Comparison of ENCODE assay signal across 19 cellular contexts in the genomic region with DNA sequence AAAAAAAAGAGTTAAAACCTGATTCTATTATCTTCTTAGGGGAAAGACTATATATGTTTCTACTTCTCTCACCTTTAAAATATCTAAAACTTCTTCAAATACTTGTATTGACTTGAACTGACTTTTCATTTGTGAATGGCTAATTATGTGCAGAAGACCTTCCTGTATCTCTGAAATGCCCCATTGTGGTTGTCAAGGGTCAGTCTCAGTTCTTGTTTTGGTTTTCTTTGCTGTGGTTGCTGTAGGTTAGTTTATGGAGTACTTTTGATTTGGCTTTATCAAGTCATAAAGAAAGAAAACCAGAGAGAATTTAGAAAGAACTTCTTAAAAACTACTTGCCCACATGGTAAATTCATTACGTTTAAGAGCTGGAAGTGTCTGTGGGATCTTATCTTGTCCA.
DNase-seq lines count a peak whose midpoint lies in the region; ATAC-seq and TF ChIP-seq lines count a peak whose summit lies in the region.
"Had no signal": no experiment of that assay in that cellular context is flagged by ENCODE, and none has a peak within 500 bp of the region (broad histone marks: within the 10 kb centered on the region; RNA-seq: fewer than 3 reads in every experiment).

No MANE protein-coding gene starts in this region.

- intact Hi-C loops in MCF 10A (cut with micrococcal nuclease) = no loop called here

- no TSS peak for BruUV-seq in MCF 10A (replicated peaks; lab: Mats Ljungman, UMichigan)

- no peak for TF ChIP-seq CTCF in MCF 10A (IDR thresholded peaks at IDR 0.05; ENCODE audit: unreplicated experiment)

- CTCF ChIA-PET in MCF 10A (lab: Yijun Ruan, JAX) = interaction anchor here (0.6 kb wide), 1 partner anchor 297 kb away, joined by 3 read pairs; no protein-coding TSS in a partner anchor

- ATAC-seq in GM18858 (IDR thresholded peaks at IDR 0.05; ENCODE audit: unreplicated experiment) (peak; percentile 96), GM21367 (IDR thresholded peaks at IDR 0.05; ENCODE audit: unreplicated experiment) (peak; percentile 68), HG02970 (IDR thresholded peaks at IDR 0.05; ENCODE audit: low FRiP score, unreplicated experiment) (peak; percentile 69), HG03521 (IDR thresholded peaks at IDR 0.05; ENCODE audit: unreplicated experiment) (peak; percentile 61)
- ATAC-seq: activated CD4-positive, alpha-beta T cell treated with anti-CD3 and anti-CD28 coated beads for 36 hours; effector memory CD8-positive, alpha-beta T cell had no signal

- H3K36me3 Mint-ChIP-seq in MCF 10A (ENCODE audit: insufficient read depth, unreplicated experiment) = no peaks in the 10 kb centered on the region
- H3K36me3 Mint-ChIP-seq: naive B cell had no signal

- DNase-seq in MV-4-11 (lab: John Stamatoyannopoulos, UW) (no peak), NCI-H2171 treated with DMSO at 0.1 percent for 48 hours (lab: John Stamatoyannopoulos, UW) (no peak), MCF 10A (ENCODE audit: unreplicated experiment) (no peak), NCI-H510A (lab: John Stamatoyannopoulos, UW) (no peak)
- DNase-seq: activated CD4-positive, alpha-beta T cell treated with anti-CD3 and anti-CD28 coated beads for 36 hours; activated naive CD4-positive, alpha-beta T cell; anterior cingulate cortex; cerebellar nuclear complex; effector memory CD8-positive, alpha-beta T cell; mammary epithelial cell; naive B cell; NCI-H1694; NCI-H446 treated with DMSO at 0.1 percent for 48 hours; stimulated activated CD4-positive, alpha-beta T cell treated with anti-CD3 and anti-CD28 coated beads, Interleukin-4, amount 100 ng/mL, for 24 hours; stimulated activated CD8-positive, alpha-beta memory T cell treated with anti-CD3 and anti-CD28 coated beads, Interleukin-4, amount 100 ng/mL, for 48 hours had no signal

- H3K27me3 Mint-ChIP-seq in MCF 10A (ENCODE audit: insufficient read depth, unreplicated experiment) = no peaks in the 10 kb centered on the region
- H3K27me3 Mint-ChIP-seq: activated CD4-positive, alpha-beta T cell treated with anti-CD3 and anti-CD28 coated beads for 36 hours; effector memory CD8-positive, alpha-beta T cell; naive B cell had no signal

- POLR2A ChIA-PET in MCF 10A (lab: Yijun Ruan, JAX) = no interaction called here

- H3K9me3 Mint-ChIP-seq in MCF 10A (ENCODE audit: unreplicated experiment) = no peaks in the 10 kb centered on the region

- no peak overlapping the region for H3K27ac Mint-ChIP-seq in MCF 10A (ENCODE audit: low read depth, unreplicated experiment)
- H3K27ac Mint-ChIP-seq: activated CD4-positive, alpha-beta T cell treated with anti-CD3 and anti-CD28 coated beads for 36 hours; effector memory CD8-positive, alpha-beta T cell; naive B cell had no signal

- H3K4me3 Mint-ChIP-seq in MCF 10A (ENCODE audit: unreplicated experiment) = no peak overlapping the region
- H3K4me3 Mint-ChIP-seq: activated CD4-positive, alpha-beta T cell treated with anti-CD3 and anti-CD28 coated beads for 36 hours; effector memory CD8-positive, alpha-beta T cell had no signal

- no peaks in the 10 kb centered on the region for H3K4me1 Mint-ChIP-seq in MCF 10A (ENCODE audit: insufficient read depth, unreplicated experiment)
- H3K4me1 Mint-ChIP-seq: activated CD4-positive, alpha-beta T cell treated with anti-CD3 and anti-CD28 coated beads for 36 hours; naive B cell had no signal
